ENCODE assay signal across 12 cellular contexts in the genomic region with DNA sequence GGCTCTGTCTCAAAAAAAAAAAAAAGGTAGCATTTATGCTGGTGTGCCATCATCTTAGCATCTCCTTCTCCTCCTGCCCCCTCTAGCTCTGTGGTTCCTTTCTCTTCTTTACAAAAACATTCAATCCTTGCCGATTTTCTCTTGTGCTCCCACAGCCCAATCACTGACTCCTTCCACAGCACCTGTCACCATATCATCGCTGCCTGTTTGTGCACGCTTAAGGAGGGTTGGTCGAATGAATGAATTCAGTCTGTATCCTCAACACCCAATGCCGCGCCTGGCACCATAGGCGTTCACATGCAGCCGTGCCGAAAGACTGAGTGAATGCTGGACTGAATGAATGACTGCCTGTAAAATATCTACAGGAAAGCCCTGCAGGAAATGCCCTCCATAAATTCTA. TPM values are rescaled to one million over a fixed set of nuclear protein-coding genes. Genes with fewer than 3 reads are reported as not detected.
A peak's percentile ranks its signal among the peaks of the same experiment; 100 is the strongest.
DNase-seq lines count a peak whose midpoint lies in the region; ATAC-seq and TF ChIP-seq lines count a peak whose summit lies in the region.
"Had no signal": no experiment of that assay in that cellular context is flagged by ENCODE, and none has a peak within 500 bp of the region (broad histone marks: within the 10 kb centered on the region; RNA-seq: fewer than 3 reads in every experiment).

No MANE protein-coding gene starts in this region.

- TF ChIP-seq CTCF in MCF 10A (IDR thresholded peaks at IDR 0.05; ENCODE audit: unreplicated experiment), result no peak
- no peak for TF ChIP-seq CTCF in mammary epithelial cell (conservative IDR thresholded peaks at IDR 0.05 in 1 of 2, IDR thresholded peaks at IDR 0.05 in 1 of 2; ENCODE audit: extremely low read depth in 1 of 2, insufficient read depth in 1 of 2, low read depth in 1 of 2, low read length in 2 of 2)
- TF ChIP-seq CTCF in SU-DHL-6 (IDR thresholded peaks at IDR 0.05; ENCODE audit: insufficient read depth, low read length, poor library complexity, severe bottlenecking), result no peak

- H3K9me3 ChIP-seq in mammary epithelial cell (replicated peaks; ENCODE audit: insufficient read depth, low read length) (no peaks in the 10 kb centered on the region), SU-DHL-6 (ENCODE audit: insufficient read depth, low read length) (no peaks in the 10 kb centered on the region), thymus (ENCODE audit: control insufficient read depth) (no peaks in the 10 kb centered on the region)

- H3K9ac ChIP-seq in mammary epithelial cell (ENCODE audit: insufficient read depth, low read length), result no peak overlapping the region
- peak overlapping the region; percentile 46 for H3K9ac ChIP-seq in SU-DHL-6 (ENCODE audit: low read length)

- no peaks in the 10 kb centered on the region for H3K79me2 ChIP-seq in mammary epithelial cell (ENCODE audit: insufficient read depth, low read length)
- H3K79me2 ChIP-seq in SU-DHL-6 (ENCODE audit: insufficient read depth, low read length), result no peaks in the 10 kb centered on the region

- H3K4me2 ChIP-seq in mammary epithelial cell (ENCODE audit: insufficient read depth, low read depth, low read length) (no peak overlapping the region), SU-DHL-6 (ENCODE audit: low read depth, low read length, poor library complexity, severe bottlenecking) (peak overlapping the region; percentile 84)

- H3K4me1 ChIP-seq in mammary epithelial cell (ENCODE audit: insufficient read depth, low read length) (peaks cover 5% of the 10 kb centered on the region), thymus (ENCODE audit: control insufficient read depth, insufficient read depth, low read length) (peaks cover 9% of the 10 kb centered on the region)

- ATAC-seq in central memory CD8-positive, alpha-beta T cell (replicated peaks; ENCODE audit: extremely low read depth, poor library complexity, severe bottlenecking), result no peak
- ATAC-seq in HG03108 (IDR thresholded peaks at IDR 0.05; ENCODE audit: unreplicated experiment), result no peak
- ATAC-seq in HG03469 (IDR thresholded peaks at IDR 0.05; ENCODE audit: unreplicated experiment), result no peak
- no peak for ATAC-seq in GM21717 (IDR thresholded peaks at IDR 0.05; ENCODE audit: unreplicated experiment)

- H3K4me3 ChIP-seq in mammary epithelial cell (replicated peaks in 1 of 3; ENCODE audit: insufficient read depth in 1 of 3, low read depth in 2 of 3, low read length in 3 of 3), result no peak overlapping the region
- H3K4me3 ChIP-seq in SU-DHL-6 (ENCODE audit: insufficient read depth, low read length, poor library complexity, severe bottlenecking), result no peak overlapping the region
- peak overlapping the region; percentile 37 for H3K4me3 ChIP-seq in thymus (ENCODE audit: low read length)

- intact Hi-C loops in MCF 10A (cut with micrococcal nuclease), result no loop called here
- intact Hi-C loops in mammary epithelial cell (cut with micrococcal nuclease), result no loop called here

- no peaks in the 10 kb centered on the region for H3K9me3 Mint-ChIP-seq in MCF 10A (ENCODE audit: unreplicated experiment)
- H3K9me3 Mint-ChIP-seq in central memory CD8-positive, alpha-beta T cell, result no peaks in the 10 kb centered on the region

- no peak overlapping the region for H2AFZ ChIP-seq in mammary epithelial cell (ENCODE audit: low read depth, low read length)
- H2AFZ ChIP-seq in SU-DHL-6 (ENCODE audit: low read depth, low read length, severe bottlenecking), result peak overlapping the region; percentile 79

- H4K20me1 ChIP-seq in mammary epithelial cell (ENCODE audit: insufficient read depth, low read length), result no peaks in the 10 kb centered on the region
- H4K20me1 ChIP-seq in SU-DHL-6 (ENCODE audit: low read depth, low read length), result no peaks in the 10 kb centered on the region

- H3F3A ChIP-seq in SU-DHL-6 (ENCODE audit: insufficient read depth), result peaks cover 30% of the 10 kb centered on the region

- H3K27ac Mint-ChIP-seq in MCF 10A (ENCODE audit: low read depth, unreplicated experiment), result no peak overlapping the region
- H3K27ac Mint-ChIP-seq in central memory CD8-positive, alpha-beta T cell (ENCODE audit: low read depth), result peak overlapping the region; percentile 12

- CTCF ChIA-PET in MCF 10A (lab: Yijun Ruan, JAX), result interaction anchor here (7.7 kb wide), 1 partner anchor 6 kb away, joined by 75 read pairs; the partner anchor contains the start of gene RNU5D-1
- CTCF ChIA-PET in mammary epithelial cell (lab: Charles Lee; ENCODE audit: low non-redundant PET), result no interaction called here

- WGBS in mammary epithelial cell (ENCODE audit: low coverage, missing lambda C conversion rate), result 97% methylated on average over 9 of the region's 9 CpGs
- 15% methylated on average over 9 of the region's 9 CpGs for WGBS in thymus

- BruUV-seq in MCF 10A (replicated peaks; lab: Mats Ljungman, UMichigan), result no TSS peak
- no TSS peak for BruUV-seq in mammary epithelial cell (replicated peaks; lab: Mats Ljungman, UMichigan)

- no peaks in the 10 kb centered on the region for H3K27me3 Mint-ChIP-seq in MCF 10A (ENCODE audit: insufficient read depth, unreplicated experiment)
- no peaks in the 10 kb centered on the region for H3K27me3 Mint-ChIP-seq in central memory CD8-positive, alpha-beta T cell

- dilution Hi-C loops in mammary epithelial cell (cut with HindIII; ENCODE audit: low sequenced_read_pairs), result no loop called here

- DNase-seq in MCF 10A (ENCODE audit: unreplicated experiment) (no peak), mammary epithelial cell (no peak)
- no peak for DNase-seq in central memory CD8-positive, alpha-beta T cell (ENCODE audit: low spot score in 2 of 2)
- DNase-seq: NCI-H187 had no signal

- H3K4me1 Mint-ChIP-seq in MCF 10A (ENCODE audit: insufficient read depth, unreplicated experiment), result peaks cover 27% of the 10 kb centered on the region
- H3K4me1 Mint-ChIP-seq in central memory CD8-positive, alpha-beta T cell, result peaks cover 58% of the 10 kb centered on the region

- H3K27me3 ChIP-seq in mammary epithelial cell (ENCODE audit: insufficient read depth, low read length) (no peaks in the 10 kb centered on the region), SU-DHL-6 (ENCODE audit: low read length) (no peaks in the 10 kb centered on the region), thymus (ENCODE audit: control insufficient read depth, insufficient read depth) (no peaks in the 10 kb centered on the region)

- H3K36me3 ChIP-seq in mammary epithelial cell (ENCODE audit: insufficient read depth, low read length) (no peaks in the 10 kb centered on the region), SU-DHL-6 (ENCODE audit: low read length) (no peaks in the 10 kb centered on the region), thymus (ENCODE audit: control insufficient read depth, insufficient read depth) (peaks cover 7% of the 10 kb centered on the region)

- peaks cover 12% of the 10 kb centered on the region for H3K36me3 Mint-ChIP-seq in MCF 10A (ENCODE audit: insufficient read depth, unreplicated experiment)
- peaks cover 18% of the 10 kb centered on the region for H3K36me3 Mint-ChIP-seq in central memory CD8-positive, alpha-beta T cell (ENCODE audit: insufficient read depth)

- no peaks in the 10 kb centered on the region for H3K9me2 ChIP-seq in SU-DHL-6 (replicated peaks; ENCODE audit: insufficient read depth, low read length)

- POLR2A ChIA-PET in MCF 10A (lab: Yijun Ruan, JAX), result interaction anchor here (1.9 kb wide), 2 partner anchors 26 to 95 kb away, joined by 8 to 14 read pairs; no protein-coding TSS in a partner anchor

- peak overlapping the region; percentile 7 for H3K4me3 Mint-ChIP-seq in MCF 10A (ENCODE audit: unreplicated experiment)
- H3K4me3 Mint-ChIP-seq in central memory CD8-positive, alpha-beta T cell, result peak overlapping the region; percentile 62

- H3K27ac ChIP-seq in mammary epithelial cell (ENCODE audit: insufficient read depth, low read depth, low read length), result no peak overlapping the region
- peak overlapping the region; percentile 98 for H3K27ac ChIP-seq in SU-DHL-6 (ENCODE audit: low read depth, low read length)
- peak overlapping the region; percentile 22 for H3K27ac ChIP-seq in thymus (ENCODE audit: low read depth)

- in situ Hi-C loops in mammary epithelial cell (cut with MboI; ENCODE audit: low sequenced_read_pairs in 2 of 2), result no loop called here

RNA-seq across cellular contexts. Expression of gene RNU5D-1, which starts 7.9 kb away (rescaled TPM):
- total RNA-seq in MCF 10A (2022), result not detected in 2 replicates
- total RNA-seq in mammary epithelial cell, result not detected
- not detected for polyA plus RNA-seq in mammary epithelial cell
- under 0.01 TPM for polyA minus RNA-seq in mammary epithelial cell
- not detected for polyA plus RNA-seq in thymus
- total RNA-seq: RPMI7951, skeletal muscle tissue had no signal
- polyA plus RNA-seq: esophagus had no signal

RNA-seq across cellular contexts. Expression of gene KIF2C, which starts 16.6 kb away (rescaled TPM):
- 20.8 and 25.1 TPM in 2 replicates for total RNA-seq in MCF 10A (2022)
- 10 to 100 TPM in 1 of 2 donors, 1 to 10 TPM in 1; 1.0 to 29.8 TPM for total RNA-seq in mammary epithelial cell
- polyA plus RNA-seq in mammary epithelial cell, result 38.0 TPM
- 26.3 TPM for polyA minus RNA-seq in mammary epithelial cell
- polyA plus RNA-seq in thymus, result 6.2 TPM

RNA-seq across cellular contexts. Expression of gene ARMH1, which starts 48.5 kb away (rescaled TPM):
- total RNA-seq in MCF 10A (2022) (0.65 and 0.96 TPM in 2 replicates), mammary epithelial cell (1 to 10 TPM in 1 of 2 donors, not detected in 1; 1.5 TPM)
- polyA plus RNA-seq in mammary epithelial cell (0.51 TPM), thymus (577 TPM)
- not detected for polyA minus RNA-seq in mammary epithelial cell
- total RNA-seq: RPMI7951 had no signal

RNA-seq across cellular contexts. Expression of gene TMEM53, which starts 48.8 kb away (rescaled TPM):
- total RNA-seq in MCF 10A (2022), result 2.2 TPM in 2 replicates
- 1 to 10 TPM; 9.3 to 9.7 TPM for total RNA-seq in mammary epithelial cell
- 13.0 TPM for polyA plus RNA-seq in mammary epithelial cell
- 2.2 TPM for polyA minus RNA-seq in mammary epithelial cell
- 5.5 TPM for polyA plus RNA-seq in thymus

RNA-seq across cellular contexts. Expression of gene RPS8, which starts 52.3 kb away (rescaled TPM):
- total RNA-seq in MCF 10A (2022), result 2,454 and 2,713 TPM in 2 replicates
- 1,000 to 10,000 TPM; 1,053 to 1,537 TPM for total RNA-seq in mammary epithelial cell
- 2,133 TPM for polyA plus RNA-seq in mammary epithelial cell
- 614 TPM for polyA minus RNA-seq in mammary epithelial cell
- polyA plus RNA-seq in thymus, result 3,732 TPM
